In the genomic region with DNA sequence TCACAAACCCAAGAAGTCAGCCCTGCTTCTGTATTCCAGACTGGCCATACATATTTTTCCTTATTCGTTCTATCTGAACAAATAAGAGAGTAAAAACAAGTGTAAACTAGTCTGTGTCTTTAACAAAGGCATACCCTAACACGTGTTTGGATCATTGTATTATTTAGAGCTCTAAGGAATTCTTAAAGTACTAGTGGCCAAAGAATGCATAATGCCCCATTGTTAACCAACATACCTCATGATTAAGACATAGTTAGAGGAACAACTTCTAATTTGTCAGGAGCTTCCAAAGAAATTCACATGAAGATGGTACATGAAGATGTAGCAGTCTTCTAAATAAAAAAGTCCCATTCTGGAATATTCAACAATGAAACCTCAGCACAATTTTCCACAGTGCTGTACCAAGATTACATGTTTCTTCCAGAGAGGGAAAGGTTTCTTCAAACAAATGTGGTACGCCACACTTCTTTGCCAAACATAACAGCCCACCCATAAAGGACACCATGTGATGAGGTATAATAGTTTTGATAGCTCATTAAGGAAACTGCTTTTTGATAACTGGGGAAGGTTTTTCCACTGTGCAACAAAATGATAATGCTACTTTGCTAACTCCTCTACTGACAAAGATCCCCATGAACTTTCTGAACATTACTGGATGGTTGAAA, we compare ENCODE assay signal across 1 cellular context.
A peak's percentile ranks its signal among the peaks of the same experiment; 100 is the strongest.
TF ChIP-seq lines count a peak whose summit lies in the region.

No MANE protein-coding gene starts in this region.

TF ChIP-seq in endothelial cell of umbilical vein, 7 proteins besides CTCF, POLR2A, EP300 and RAD21 (continued from another document):
- TF ChIP-seq MAX (IDR thresholded peaks at IDR 0.05; ENCODE audit: insufficient read depth, insufficient read length) (peak; percentile 60), JUN (IDR thresholded peaks at IDR 0.05; ENCODE audit: borderline replicate concordance, insufficient read depth, insufficient read length, low read depth) (peak; percentile 7), POLR2AphosphoS5 (IDR thresholded peaks at IDR 0.05; ENCODE audit: insufficient read depth, low read depth, low read length) (no peak)
